1 cellular context compared by ENCODE assay signal in genomic region chr21:42370894-42371654, GRCh38.
TF ChIP-seq lines count a peak whose summit lies in the region.

No MANE protein-coding gene starts in this region.

TF ChIP-seq in K562, 482 proteins besides CTCF, POLR2A, EP300 and RAD21:
- TF ChIP-seq HMG20A (CRISPR knock-in tag; conservative IDR thresholded peaks at IDR 0.05) (no peak), PKNOX1 (IDR thresholded peaks at IDR 0.05) (peak; percentile 95), ZBTB1 (CRISPR knock-in tag; IDR thresholded peaks at IDR 0.05; ENCODE audit: borderline replicate concordance, low read depth) (peak; percentile 75; the same call in 1 of the 2 replicates), EGR1 (conservative IDR thresholded peaks at IDR 0.05) (peak; percentile 83), DPF2 (IDR thresholded peaks at IDR 0.05) (0 out of 2 replicates have a peak, but pooled peaks have one; percentile 39), MLLT1 (IDR thresholded peaks at IDR 0.05) (0 out of 4 replicates have a peak, but pooled peaks of 1 of the 2 experiments have one; percentile 46), E2F6 (IDR thresholded peaks at IDR 0.05; ENCODE audit: borderline replicate concordance in 1 of 2, extremely low read depth in 1 of 2, insufficient read depth in 1 of 2, insufficient read length in 1 of 2, low read depth in 1 of 2, low read length in 1 of 2, poor library complexity in 1 of 2, severe bottlenecking in 1 of 2) (peak in 1 of 2 experiments; percentile 24), MAZ (CRISPR knock-in tag; conservative IDR thresholded peaks at IDR 0.05 in 1 of 2, IDR thresholded peaks at IDR 0.05 in 1 of 2) (peak in 1 of 2 experiments; percentile 27; a peak in 1 of 4 replicates), TFAP4 (CRISPR knock-in tag; IDR thresholded peaks at IDR 0.05; ENCODE audit: borderline replicate concordance) (peak; percentile 29; the same call in 1 of the 2 replicates), ZFP36 (IDR thresholded peaks at IDR 0.05; ENCODE audit: low read depth, low read length, partially characterized antibody) (peak; percentile 34), HES1 (IDR thresholded peaks at IDR 0.05; ENCODE audit: low read depth) (peak; percentile 65; the same call in 1 of the 2 replicates), ZBTB9 (CRISPR knock-in tag; IDR thresholded peaks at IDR 0.05) (peak; percentile 100), ARID1B (IDR thresholded peaks at IDR 0.05) (peak; percentile 53; the same call in 1 of the 2 replicates), SMARCA4 (IDR thresholded peaks at IDR 0.05) (0 out of 2 replicates have a peak, but pooled peaks have one; percentile 30), ZNF212 (CRISPR knock-in tag; IDR thresholded peaks at IDR 0.05) (no peak), HDAC1 (IDR thresholded peaks at IDR 0.05) (peak in 1 of 2 experiments; percentile 48; a peak in 1 of 4 replicates), ZNF589 (CRISPR knock-in tag; IDR thresholded peaks at IDR 0.05; ENCODE audit: low read depth) (no peak), CXXC5 (CRISPR knock-in tag; IDR thresholded peaks at IDR 0.05) (no peak)
TF ChIP-seq in K562: peak in this region for 14.
